11 cellular contexts compared by ENCODE assay signal in the genomic region with DNA sequence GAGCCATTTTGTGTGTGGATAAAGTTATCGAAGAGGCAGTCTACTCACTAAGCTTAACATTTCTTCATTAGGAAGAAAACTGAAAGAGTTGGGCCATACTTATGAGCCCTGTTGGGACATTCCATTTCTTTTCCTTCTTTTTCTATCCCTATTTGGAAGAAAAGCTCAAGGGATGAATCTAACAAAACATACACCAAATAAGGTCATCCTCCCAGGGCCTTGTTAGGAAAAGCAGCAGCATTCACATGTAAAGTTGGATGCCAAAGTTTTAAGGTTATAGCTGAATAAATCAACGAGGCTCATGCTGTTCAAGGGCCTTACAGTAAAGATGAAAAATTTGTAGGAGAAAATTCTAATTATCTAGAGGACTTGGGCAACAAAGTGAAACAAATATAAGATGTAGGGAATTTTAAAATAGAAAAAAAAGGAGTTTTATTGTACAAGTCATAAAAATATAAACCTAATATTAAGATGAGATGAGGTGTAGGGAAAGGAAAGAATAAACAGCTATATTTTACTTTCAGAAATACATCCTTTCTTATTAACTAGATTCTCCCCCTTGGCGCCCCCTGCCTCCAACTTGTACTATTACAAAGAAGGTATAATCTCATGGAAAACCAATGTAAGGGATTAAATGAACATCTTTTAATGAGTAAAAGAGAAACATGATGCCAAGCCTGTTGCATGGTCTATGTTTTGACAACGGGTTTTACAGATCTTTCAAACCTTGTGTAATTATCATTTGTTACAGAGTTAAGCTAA.
DNase-seq lines count a peak whose midpoint lies in the region; ATAC-seq and TF ChIP-seq lines count a peak whose summit lies in the region.
"Had no signal": no experiment of that assay in that cellular context is flagged by ENCODE, and none has a peak within 500 bp of the region (broad histone marks: within the 10 kb centered on the region; RNA-seq: fewer than 3 reads in every experiment).

No MANE protein-coding gene starts in this region.

- no peak overlapping the region for H3K9ac ChIP-seq in neuronal stem cell (ENCODE audit: low read depth, low read length, poor library complexity)

- intact Hi-C loops in activated CD8-positive, alpha-beta T cell treated with anti-CD3 and anti-CD28 coated beads for 36 hours (cut with micrococcal nuclease) = no loop called here

- no peaks in the 10 kb centered on the region for H3K4me1 Mint-ChIP-seq in activated CD8-positive, alpha-beta T cell treated with anti-CD3 and anti-CD28 coated beads for 36 hours (ENCODE audit: low read depth)
- no peaks in the 10 kb centered on the region for H3K4me1 Mint-ChIP-seq in activated CD8-positive, alpha-beta T cell treated with anti-CD3 and anti-CD28 coated beads, Interleukin-2, amount 10 ng/mL, durations not matched to agents 7 days and 5 days (ENCODE audit: low read depth)

- H3K27me3 Mint-ChIP-seq in activated CD8-positive, alpha-beta T cell treated with anti-CD3 and anti-CD28 coated beads for 36 hours = no peaks in the 10 kb centered on the region
- no peaks in the 10 kb centered on the region for H3K27me3 Mint-ChIP-seq in activated CD8-positive, alpha-beta T cell treated with anti-CD3 and anti-CD28 coated beads, Interleukin-2, amount 10 ng/mL, durations not matched to agents 7 days and 5 days (ENCODE audit: low read depth)

- H4K91ac ChIP-seq in neuronal stem cell (ENCODE audit: low read depth, low read length, poor library complexity) = no peak overlapping the region

- H4K8ac ChIP-seq in neuronal stem cell (ENCODE audit: low read depth, low read length) = no peak overlapping the region

- H2BK15ac ChIP-seq in neuronal stem cell (ENCODE audit: low read length) = no peak overlapping the region

- H2BK5ac ChIP-seq in neuronal stem cell (ENCODE audit: low read length) = no peak overlapping the region

- H3K27me3 ChIP-seq in neuronal stem cell (ENCODE audit: control insufficient read depth in 3 of 3, insufficient read depth in 3 of 3, low read depth in 1 of 3, low read length in 3 of 3) = no peaks in the 10 kb centered on the region
- H3K27me3 ChIP-seq: transverse colon had no signal

- H2AK5ac ChIP-seq in neuronal stem cell (ENCODE audit: low read depth, low read length) = no peak overlapping the region

- H3K9me3 Mint-ChIP-seq in activated CD8-positive, alpha-beta T cell treated with anti-CD3 and anti-CD28 coated beads for 36 hours = peaks cover 6% of the 10 kb centered on the region
- H3K9me3 Mint-ChIP-seq in activated CD8-positive, alpha-beta T cell treated with anti-CD3 and anti-CD28 coated beads, Interleukin-2, amount 10 ng/mL, durations not matched to agents 7 days and 5 days (ENCODE audit: insufficient read depth) = peaks cover 12% of the 10 kb centered on the region

- H3K14ac ChIP-seq in neuronal stem cell (ENCODE audit: low read length) = no peak overlapping the region

- no peaks in the 10 kb centered on the region for H3K36me3 Mint-ChIP-seq in activated CD8-positive, alpha-beta T cell treated with anti-CD3 and anti-CD28 coated beads for 36 hours (ENCODE audit: low read depth)
- no peaks in the 10 kb centered on the region for H3K36me3 Mint-ChIP-seq in activated CD8-positive, alpha-beta T cell treated with anti-CD3 and anti-CD28 coated beads, Interleukin-2, amount 10 ng/mL, durations not matched to agents 7 days and 5 days (ENCODE audit: low read depth)

- no peak overlapping the region for H3K4ac ChIP-seq in neuronal stem cell (ENCODE audit: low read length)

- H3K9me3 ChIP-seq in neuronal stem cell (replicated peaks in 1 of 2; ENCODE audit: control insufficient read depth in 2 of 2, insufficient read depth in 1 of 2, low read depth in 1 of 2, low read length in 2 of 2) = no peaks in the 10 kb centered on the region
- H3K9me3 ChIP-seq: lower lobe of right lung, transverse colon had no signal

- H3K36me3 ChIP-seq in neuronal stem cell (replicated peaks in 1 of 2; ENCODE audit: control insufficient read depth in 2 of 2, insufficient read depth in 2 of 2, low read length in 2 of 2) = no peaks in the 10 kb centered on the region
- H3K36me3 ChIP-seq: lower lobe of right lung, transverse colon had no signal

- H2BK12ac ChIP-seq in neuronal stem cell (ENCODE audit: low read length) = no peak overlapping the region

- in situ Hi-C loops in astrocyte of the spinal cord (cut with HindIII; ENCODE audit: low sequenced_read_pairs) = no loop called here

- CTCF ChIA-PET in activated CD8-positive, alpha-beta T cell treated with anti-CD3 and anti-CD28 coated beads for 36 hours (lab: Charles Lee) = interaction anchor here (0.7 to 1.0 kb wide), 2 partner anchors 9 to 417 kb away, joined by 3 to 4 read pairs; no protein-coding TSS in a partner anchor
- CTCF ChIA-PET in activated CD8-positive, alpha-beta T cell treated with anti-CD3 and anti-CD28 coated beads, Interleukin-2, amount 10 ng/mL, durations not matched to agents 7 days and 5 days (lab: Charles Lee) = no interaction called here

- no peak overlapping the region for H3K4me2 ChIP-seq in neuronal stem cell (ENCODE audit: insufficient read depth, low read length, poor library complexity, severe bottlenecking)

- H2AFZ ChIP-seq in neuronal stem cell (ENCODE audit: low read length) = peak overlapping the region; percentile 73

- no peaks in the 10 kb centered on the region for H3K4me1 ChIP-seq in neuronal stem cell (ENCODE audit: control insufficient read depth in 2 of 2, insufficient read depth in 1 of 2, low read depth in 1 of 2, low read length in 2 of 2)
- H3K4me1 ChIP-seq: lower lobe of right lung, transverse colon had no signal

- H3K27ac Mint-ChIP-seq in activated CD8-positive, alpha-beta T cell treated with anti-CD3 and anti-CD28 coated beads for 36 hours = no peak overlapping the region
- H3K27ac Mint-ChIP-seq in activated CD8-positive, alpha-beta T cell treated with anti-CD3 and anti-CD28 coated beads, Interleukin-2, amount 10 ng/mL, durations not matched to agents 7 days and 5 days = no peak overlapping the region

- no peak overlapping the region for H2BK120ac ChIP-seq in neuronal stem cell (ENCODE audit: low read depth, low read length)

- no CpG with 5 or more reads among the region's 4 CpGs for WGBS in neuronal stem cell (ENCODE audit: extremely low coverage in 2 of 2, insufficient read length in 2 of 2, insufficient replicate concordance in 1 of 2), 2 donors

- peak; percentile 5 for DNase-seq in activated CD8-positive, alpha-beta T cell treated with anti-CD3 and anti-CD28 coated beads for 36 hours
- DNase-seq in activated CD8-positive, alpha-beta T cell treated with anti-CD3 and anti-CD28 coated beads, Interleukin-2, amount 10 ng/mL, durations not matched to agents 7 days and 5 days = no peak
- DNase-seq in NAMALWA (ENCODE audit: low spot score) = peak; percentile 53
- peak; percentile 8 for DNase-seq in astrocyte of the spinal cord (ENCODE audit: low read depth, low spot score)
- no peak for DNase-seq in neuronal stem cell (ENCODE audit: low spot score)
- DNase-seq in AG08395 (ENCODE audit: low spot score) = no peak
- DNase-seq in activated CD4-positive, alpha-beta T cell treated with anti-CD3 and anti-CD28 coated beads, Interleukin-2, amount 50 U/mL, for 1 hour = no peak
- DNase-seq in foreskin melanocyte = no peak
- DNase-seq: lower lobe of right lung, NCI-H226, transverse colon had no signal

- no peak for ATAC-seq in activated CD8-positive, alpha-beta T cell treated with anti-CD3 and anti-CD28 coated beads for 36 hours
- ATAC-seq in activated CD8-positive, alpha-beta T cell treated with anti-CD3 and anti-CD28 coated beads, Interleukin-2, amount 10 ng/mL, durations not matched to agents 7 days and 5 days = no peak
- ATAC-seq: lower lobe of right lung had no signal

- TF ChIP-seq CTCF in activated CD8-positive, alpha-beta T cell treated with anti-CD3 and anti-CD28 coated beads for 36 hours (IDR thresholded peaks at IDR 0.05) = no peak
- TF ChIP-seq CTCF in astrocyte of the spinal cord (IDR thresholded peaks at IDR 0.05; ENCODE audit: low read depth, low read length) = peak; percentile 39

- no peak overlapping the region for H3K23ac ChIP-seq in neuronal stem cell (ENCODE audit: low read depth, low read length, poor library complexity)

- H3K27ac ChIP-seq in neuronal stem cell (replicated peaks; ENCODE audit: low read length) = no peak overlapping the region
- H3K27ac ChIP-seq: lower lobe of right lung, transverse colon had no signal

- H3K79me1 ChIP-seq in neuronal stem cell (ENCODE audit: low read depth, low read length) = no peaks in the 10 kb centered on the region

- POLR2A ChIA-PET in activated CD8-positive, alpha-beta T cell treated with anti-CD3 and anti-CD28 coated beads for 36 hours (lab: Charles Lee) = no interaction called here
- POLR2A ChIA-PET in activated CD8-positive, alpha-beta T cell treated with anti-CD3 and anti-CD28 coated beads, Interleukin-2, amount 10 ng/mL, durations not matched to agents 7 days and 5 days (lab: Charles Lee) = no interaction called here

- H3K4me3 ChIP-seq in astrocyte of the spinal cord (ENCODE audit: low read depth, low read length) (no peak overlapping the region), neuronal stem cell (ENCODE audit: low read length in 2 of 2) (no peak overlapping the region)
- H3K4me3 ChIP-seq: lower lobe of right lung, transverse colon had no signal

- no peak overlapping the region for H3K4me3 Mint-ChIP-seq in activated CD8-positive, alpha-beta T cell treated with anti-CD3 and anti-CD28 coated beads for 36 hours
- no peak overlapping the region for H3K4me3 Mint-ChIP-seq in activated CD8-positive, alpha-beta T cell treated with anti-CD3 and anti-CD28 coated beads, Interleukin-2, amount 10 ng/mL, durations not matched to agents 7 days and 5 days

- H3K18ac ChIP-seq in neuronal stem cell (ENCODE audit: low read length) = no peak overlapping the region

Comparison
In these comparisons a context has a peak if more than half of its experiments do, and no peak if none do; other contexts are left out.
1. DNase-seq: peak in activated CD8-positive, alpha-beta T cell treated with anti-CD3 and anti-CD28 coated beads for 36 hours (single experiment), NAMALWA (single experiment) and astrocyte of the spinal cord (single experiment); none in activated CD8-positive, alpha-beta T cell treated with anti-CD3 and anti-CD28 coated beads, Interleukin-2, amount 10 ng/mL, durations not matched to agents 7 days and 5 days (single experiment), neuronal stem cell (single experiment), AG08395 (single experiment), activated CD4-positive, alpha-beta T cell treated with anti-CD3 and anti-CD28 coated beads, Interleukin-2, amount 50 U/mL, for 1 hour (single experiment) and foreskin melanocyte (single experiment).